In genomic region chr17:7627250-7628121, GRCh38 we compare ENCODE assay signal across 1 cellular context.
A peak's percentile ranks its signal among the peaks of the same experiment; 100 is the strongest.
TF ChIP-seq lines count a peak whose summit lies in the region.

Gene SAT2 (minus strand): TSS chr17:7627821. CDS start chr17:7627635, 186 bp downstream.

TF ChIP-seq in HEK293, 187 proteins besides CTCF, POLR2A, EP300 and RAD21 (continued from another document and continues in another):
- TF ChIP-seq ZNF148 (tag by site-specific recombination; IDR thresholded peaks at IDR 0.05; ENCODE audit: borderline replicate concordance) (no peak), KLF7 (tag by site-specific recombination; IDR thresholded peaks at IDR 0.05; ENCODE audit: borderline replicate concordance) (no peak), ZNF600 (tag by site-specific recombination; IDR thresholded peaks at IDR 0.05) (peak; percentile 50), ZSCAN5A (tag by site-specific recombination; IDR thresholded peaks at IDR 0.05) (no peak), ZNF501 (tag by site-specific recombination; IDR thresholded peaks at IDR 0.05) (0 out of 2 replicates have a peak, but pooled peaks have one; percentile 50), ZNF677 (tag by site-specific recombination; IDR thresholded peaks at IDR 0.05) (no peak), ZSCAN23 (tag by site-specific recombination; IDR thresholded peaks at IDR 0.05) (no peak), ZNF704 (tag by site-specific recombination; IDR thresholded peaks at IDR 0.05) (no peak), PRDM6 (tag by site-specific recombination; IDR thresholded peaks at IDR 0.05) (no peak), ZBTB8A (tag by site-specific recombination; IDR thresholded peaks at IDR 0.05) (no peak), ZNF670 (tag by site-specific recombination; IDR thresholded peaks at IDR 0.05; ENCODE audit: low read depth) (no peak), ZNF747 (tag by site-specific recombination; IDR thresholded peaks at IDR 0.05) (no peak), ZXDB (tag by site-specific recombination; IDR thresholded peaks at IDR 0.05) (no peak; the same call in 1 of the 2 replicates), ZNF658 (tag by site-specific recombination; IDR thresholded peaks at IDR 0.05) (no peak), ZNF830 (tag by site-specific recombination; IDR thresholded peaks at IDR 0.05; ENCODE audit: low read depth) (no peak), ZNF777 (tag by site-specific recombination; IDR thresholded peaks at IDR 0.05; ENCODE audit: borderline replicate concordance) (no peak), REPIN1 (tag by site-specific recombination; IDR thresholded peaks at IDR 0.05; ENCODE audit: low read depth) (no peak), ZNF394 (tag by site-specific recombination; IDR thresholded peaks at IDR 0.05; ENCODE audit: borderline replicate concordance) (0 out of 2 replicates have a peak, but pooled peaks have one; percentile 26), ZNF768 (tag by site-specific recombination; IDR thresholded peaks at IDR 0.05) (no peak), ZNF335 (tag by site-specific recombination; conservative IDR thresholded peaks at IDR 0.05) (peak; percentile 72), YY2 (tag by site-specific recombination; IDR thresholded peaks at IDR 0.05) (no peak), ZNF785 (tag by site-specific recombination; IDR thresholded peaks at IDR 0.05) (no peak), ZNF624 (tag by site-specific recombination; IDR thresholded peaks at IDR 0.05) (no peak), ZBTB1 (tag by site-specific recombination; IDR thresholded peaks at IDR 0.05) (0 out of 2 replicates have a peak, but pooled peaks have one; percentile 9), ZNF626 (tag by site-specific recombination; IDR thresholded peaks at IDR 0.05) (no peak), ATF2 (tag by site-specific recombination; IDR thresholded peaks at IDR 0.05; ENCODE audit: low read depth) (no peak), ZNF660 (tag by site-specific recombination; IDR thresholded peaks at IDR 0.05) (0 out of 2 replicates have a peak, but pooled peaks have one; percentile 52), EGR2 (tag by site-specific recombination; IDR thresholded peaks at IDR 0.05; ENCODE audit: low read depth) (peak; percentile 71), ZNF114 (tag by site-specific recombination; IDR thresholded peaks at IDR 0.05) (no peak), GLI4 (tag by site-specific recombination; IDR thresholded peaks at IDR 0.05) (no peak), SP7 (tag by site-specific recombination; IDR thresholded peaks at IDR 0.05) (peak; percentile 29; the same call in 1 of the 2 replicates), ZNF341 (tag by site-specific recombination; IDR thresholded peaks at IDR 0.05; ENCODE audit: low read depth) (peak; percentile 60; the same call in 1 of the 2 replicates), KLF8 (tag by site-specific recombination; IDR thresholded peaks at IDR 0.05) (peak; percentile 64), MYNN (tag by site-specific recombination; IDR thresholded peaks at IDR 0.05; ENCODE audit: borderline replicate concordance) (no peak), SP2 (tag by site-specific recombination; IDR thresholded peaks at IDR 0.05) (peak; percentile 80), ZNF311 (tag by site-specific recombination; IDR thresholded peaks at IDR 0.05; ENCODE audit: borderline replicate concordance) (no peak), ZNF530 (tag by site-specific recombination; IDR thresholded peaks at IDR 0.05; ENCODE audit: low read depth) (no peak), ZNF629 (tag by site-specific recombination; IDR thresholded peaks at IDR 0.05) (peak; percentile 16; the same call in 1 of the 2 replicates), ZNF548 (tag by site-specific recombination; IDR thresholded peaks at IDR 0.05) (no peak), ZNF132 (tag by site-specific recombination; IDR thresholded peaks at IDR 0.05; ENCODE audit: borderline replicate concordance) (no peak), ZNF707 (tag by site-specific recombination; IDR thresholded peaks at IDR 0.05) (no peak), ZNF121 (tag by site-specific recombination; IDR thresholded peaks at IDR 0.05) (no peak), SP3 (tag by site-specific recombination; IDR thresholded peaks at IDR 0.05) (peak; percentile 70), ZNF324 (tag by site-specific recombination; IDR thresholded peaks at IDR 0.05) (0 out of 2 replicates have a peak, but pooled peaks have one; percentile 13), ZNF10 (tag by site-specific recombination; IDR thresholded peaks at IDR 0.05) (0 out of 2 replicates have a peak, but pooled peaks have one; percentile 18), ZNF518A (tag by site-specific recombination; conservative IDR thresholded peaks at IDR 0.05; ENCODE audit: low read depth) (no peak), ZNF362 (tag by site-specific recombination; IDR thresholded peaks at IDR 0.05) (no peak), ZSCAN4 (tag by site-specific recombination; IDR thresholded peaks at IDR 0.05) (no peak), OVOL3 (tag by site-specific recombination; IDR thresholded peaks at IDR 0.05) (no peak), ZNF214 (tag by site-specific recombination; IDR thresholded peaks at IDR 0.05; ENCODE audit: borderline replicate concordance) (no peak), ZNF560 (tag by site-specific recombination; IDR thresholded peaks at IDR 0.05; ENCODE audit: borderline replicate concordance) (no peak)
